Comparison of ENCODE assay signal across 8 cellular contexts in the genomic region with DNA sequence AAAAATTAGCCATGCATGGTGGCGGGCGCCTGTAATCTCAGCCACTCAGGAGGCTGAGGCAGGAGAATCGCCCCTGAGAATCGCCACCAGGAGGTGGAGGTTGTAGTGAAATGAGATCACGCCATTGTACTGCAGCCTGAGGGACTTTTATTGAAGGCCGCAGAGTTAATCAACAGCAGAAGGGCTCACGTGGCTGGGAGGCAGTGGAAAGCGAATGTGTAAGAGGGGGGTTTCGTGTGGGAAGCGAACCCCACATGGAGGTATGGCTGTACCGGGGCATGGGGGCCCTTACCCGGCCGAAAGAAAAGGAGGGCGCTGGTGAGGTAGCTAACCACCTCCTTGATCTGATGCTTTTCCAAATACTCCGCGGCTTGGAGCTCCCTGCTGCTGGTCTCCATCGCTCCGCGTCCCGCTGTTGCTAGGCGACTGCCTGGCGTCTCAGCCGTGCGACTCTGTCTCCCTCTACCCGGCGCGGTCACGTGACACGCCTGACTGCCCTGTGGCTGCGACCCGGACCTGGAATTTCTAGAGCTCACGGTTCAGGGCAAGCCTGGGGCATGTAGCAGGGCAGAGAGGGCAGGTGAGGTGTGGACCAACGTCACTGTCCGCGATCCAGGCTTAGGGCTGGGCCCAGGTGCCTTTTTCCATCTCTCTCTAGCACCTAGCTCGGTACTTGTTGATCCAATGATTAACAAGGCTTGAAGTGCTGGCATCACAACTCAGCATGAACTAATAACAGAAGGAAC. TPM values are rescaled to one million over a fixed set of nuclear protein-coding genes. Genes with fewer than 3 reads are reported as not detected.
DNase-seq lines count a peak whose midpoint lies in the region; ATAC-seq and TF ChIP-seq lines count a peak whose summit lies in the region.

A gene with protein sequence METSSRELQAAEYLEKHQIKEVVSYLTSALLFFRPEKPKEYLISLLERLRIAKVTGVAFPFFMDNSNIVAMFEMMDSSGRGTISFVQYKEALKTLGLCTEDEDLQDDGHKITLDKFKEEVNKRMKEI (minus strand): TSS at position 428 of the 746 bp plus-strand sequence. CDS start 30 bp downstream, at position 398.

- TF ChIP-seq CTCF in GM13977 (IDR thresholded peaks at IDR 0.05; ENCODE audit: extremely low read depth, insufficient read depth, missing control alignments) (no peak), fibroblast of pulmonary artery (IDR thresholded peaks at IDR 0.05; ENCODE audit: low read length, missing control alignments) (no peak)

- ATAC-seq in HG02763 (IDR thresholded peaks at IDR 0.05; ENCODE audit: unreplicated experiment) (peak; percentile 68), HG03139 (IDR thresholded peaks at IDR 0.05; ENCODE audit: unreplicated experiment) (no peak)
- ATAC-seq in naive thymus-derived CD8-positive, alpha-beta T cell: peak; percentile 59 to 65

- H3K4me3 Mint-ChIP-seq in naive thymus-derived CD8-positive, alpha-beta T cell: peak within 1 kb of the TSS; percentile 63 to 84 (median 78)

- H3K9me3 Mint-ChIP-seq in naive thymus-derived CD8-positive, alpha-beta T cell: peaks cover 0 to 16% (median 5%) of the 10 kb centered on the region in 9 donors

- H3K27ac Mint-ChIP-seq in naive thymus-derived CD8-positive, alpha-beta T cell: peak within 1 kb of the TSS in 2 of 10 donors; percentile 59 to 79

- DNase-seq in GM13977 (ENCODE audit: low spot score) (peak; percentile 79), NCI-H2196 (lab: John Stamatoyannopoulos, UW; ENCODE audit: unreplicated experiment) (peak; percentile 93), fibroblast of pulmonary artery (ENCODE audit: low read depth) (peak; percentile 54), substantia nigra (lab: John Stamatoyannopoulos, UW) (peak in 46 of 49 donors; percentile 10 to 90 (median 58))
- peak; percentile 71 to 77 for DNase-seq in activated T-cell treated with anti-CD3 and anti-CD28 coated beads, Interleukin-2, amount 50 U/mL, for 48 hours
- peak; percentile 6 to 66 (median 22) for DNase-seq in naive thymus-derived CD8-positive, alpha-beta T cell

- H3K27ac ChIP-seq in substantia nigra (ENCODE audit: low read depth, low read length, poor library complexity, severe bottlenecking): no peak within 1 kb of the TSS

- peaks cover 2 to 26% (median 10%) of the 10 kb centered on the region in 5 donors for H3K27me3 Mint-ChIP-seq in naive thymus-derived CD8-positive, alpha-beta T cell

- peak within 1 kb of the TSS; percentile 48 for H3K4me3 ChIP-seq in fibroblast of pulmonary artery (replicated peaks; ENCODE audit: low read depth, low read length)

- peaks cover 3 to 9% (median 7%) of the 10 kb centered on the region in 4 donors for H3K4me1 Mint-ChIP-seq in naive thymus-derived CD8-positive, alpha-beta T cell

- peaks cover 0 to 14% (median 13%) of the 10 kb centered on the region in 3 donors for H3K36me3 Mint-ChIP-seq in naive thymus-derived CD8-positive, alpha-beta T cell

- POLR2A ChIA-PET in naive thymus-derived CD8-positive, alpha-beta T cell (lab: Charles Lee): no interaction called here

- in situ Hi-C loops in GM13977 (cut with MboI; ENCODE audit: low pct_unique_long_range_greater_than_20kb, low sequenced_read_pairs, unreplicated experiment): no loop called here

RNA-seq across cellular contexts. Expression of the gene that starts here (rescaled TPM):
- total RNA-seq in naive thymus-derived CD8-positive, alpha-beta T cell: under 1 TPM in 1 of 2 experiments, not detected in 1; 0.42 TPM
- polyA plus RNA-seq in naive thymus-derived CD8-positive, alpha-beta T cell: not detected

Comparison
In these comparisons a context has a peak if more than half of its experiments do, and no peak if none do; other contexts are left out.
1. Peak in DNase-seq and ATAC-seq in naive thymus-derived CD8-positive, alpha-beta T cell; RNA of the gene not detected or under 1 TPM.
2. DNase-seq: peak in every context shown above with its lines; median percentile 93 in NCI-H2196; 79 in GM13977; 74 in activated T-cell treated with anti-CD3 and anti-CD28 coated beads, Interleukin-2, amount 50 U/mL, for 48 hours; 58 in substantia nigra; 54 in fibroblast of pulmonary artery; 22 in naive thymus-derived CD8-positive, alpha-beta T cell.